ENCODE assay signal across 28 cellular contexts in genomic region chr13:112169941-112170822, GRCh38.
"Had no signal": no experiment of that assay in that cellular context is flagged by ENCODE, and none has a peak within 500 bp of the region (broad histone marks: within the 10 kb centered on the region; RNA-seq: fewer than 3 reads in every experiment).

No MANE protein-coding gene starts in this region.

- H3K4me2 ChIP-seq: smooth muscle cell had no signal

- H3K4me1 ChIP-seq: left lung, right atrium auricular region, right lobe of liver, tibial nerve, vagina had no signal

- H3K27me3 ChIP-seq: ovary, right atrium auricular region, right lobe of liver, tibial nerve, vagina had no signal

- H3K27ac ChIP-seq: left lung, neutrophil, ovary, right atrium auricular region, right lobe of liver, tibial nerve, vagina had no signal

- H3K27me3 Mint-ChIP-seq: stimulated activated memory B cell treated with anti-CD40 and anti-IgM and Interleukin-4, amounts not matched to agents 10 μg/mL and 1 μg/mL and 100 μg/mL, for 72 hours had no signal

- H3K36me3 ChIP-seq: left lung, neutrophil, ovary, right atrium auricular region, right lobe of liver, tibial nerve, vagina had no signal

- H3K9me3 Mint-ChIP-seq: natural killer cell treated with Interleukin-12 subunit alpha and Interleukin-12 subunit beta and Interleukin-15 and Interleukin-18, amount 100 ng/mL, for 72 hours had no signal

- DNase-seq: hippocampal formation; kidney; left colon; left lung; mesendoderm; midbrain; mucosa of descending colon; naive thymus-derived CD4-positive, alpha-beta T cell; occipital lobe; ovary; stimulated activated CD4-positive, alpha-beta T cell treated with anti-CD3 and anti-CD28 coated beads, Interleukin-1b, Interleukin-23, amount 100 ng/mL, for 48 hours; stimulated activated CD4-positive, alpha-beta T cell treated with anti-CD3 and anti-CD28 coated beads, Interleukin-2, amount 100 ng/mL, for 48 hours; stimulated activated CD4-positive, alpha-beta T cell treated with anti-CD3 and anti-CD28 coated beads, Interleukin-4, amount 100 ng/mL, for 4 hours; stimulated activated CD8-positive, alpha-beta memory T cell treated with anti-CD3 and anti-CD28 coated beads, Interleukin-4, amount 100 ng/mL, for 48 hours; stimulated activated naive CD4-positive, alpha-beta T cell treated with Interleukin-2 at 50 U/mL for 16 hours; stimulated activated naive CD8-positive, alpha-beta T cell treated with anti-CD3 and anti-CD28 coated beads, Interleukin-15, amount 100 ng/mL, for 72 hours; substantia nigra had no signal

- H3K9me3 ChIP-seq: mucosa of descending colon, neutrophil, right lobe of liver, vagina had no signal

- H3K4me1 Mint-ChIP-seq: stimulated activated memory B cell treated with anti-CD40 and anti-IgM and Interleukin-4, amounts not matched to agents 10 μg/mL and 1 μg/mL and 100 μg/mL, for 72 hours; stimulated activated naive CD8-positive, alpha-beta T cell treated with anti-CD3 and anti-CD28 coated beads, Interleukin-15, amount 100 ng/mL, for 72 hours had no signal

- H3K4me3 Mint-ChIP-seq: naive thymus-derived CD4-positive, alpha-beta T cell; natural killer cell treated with Interleukin-12 subunit alpha and Interleukin-12 subunit beta and Interleukin-15 and Interleukin-18, amount 100 ng/mL, for 72 hours; stimulated activated memory B cell treated with anti-CD40 and anti-IgM and Interleukin-4, amounts not matched to agents 10 μg/mL and 1 μg/mL and 100 μg/mL, for 72 hours; stimulated activated naive CD8-positive, alpha-beta T cell treated with anti-CD3 and anti-CD28 coated beads, Interleukin-15, amount 100 ng/mL, for 72 hours; type B pancreatic cell had no signal

- H3K36me3 Mint-ChIP-seq: natural killer cell treated with Interleukin-12 subunit alpha and Interleukin-12 subunit beta and Interleukin-15 and Interleukin-18, amount 100 ng/mL, for 72 hours; stimulated activated memory B cell treated with anti-CD40 and anti-IgM and Interleukin-4, amounts not matched to agents 10 μg/mL and 1 μg/mL and 100 μg/mL, for 72 hours; type B pancreatic cell had no signal

- ATAC-seq: left colon; left lung; mucosa of descending colon; naive thymus-derived CD4-positive, alpha-beta T cell; natural killer cell treated with Interleukin-12 subunit alpha and Interleukin-12 subunit beta and Interleukin-15 and Interleukin-18, amount 100 ng/mL, for 72 hours; stimulated activated memory B cell treated with anti-CD40 and anti-IgM and Interleukin-4, amounts not matched to agents 10 μg/mL and 1 μg/mL and 100 μg/mL, for 72 hours; stimulated activated naive CD8-positive, alpha-beta T cell treated with anti-CD3 and anti-CD28 coated beads, Interleukin-15, amount 100 ng/mL, for 72 hours had no signal

- H3K4me3 ChIP-seq: left lung, lung, mucosa of descending colon, ovary, right atrium auricular region, right lobe of liver, smooth muscle cell, tibial nerve, vagina had no signal

- H3K27ac Mint-ChIP-seq: naive thymus-derived CD4-positive, alpha-beta T cell; natural killer cell treated with Interleukin-12 subunit alpha and Interleukin-12 subunit beta and Interleukin-15 and Interleukin-18, amount 100 ng/mL, for 72 hours; progenitor cell of endocrine pancreas; stimulated activated memory B cell treated with anti-CD40 and anti-IgM and Interleukin-4, amounts not matched to agents 10 μg/mL and 1 μg/mL and 100 μg/mL, for 72 hours; type B pancreatic cell had no signal
